Comparison of ENCODE assay signal across 1 cellular context in genomic region chr2:227772197-227772661, GRCh38.
TF ChIP-seq lines count a peak whose summit lies in the region.

No MANE protein-coding gene starts in this region.

TF ChIP-seq in HepG2, 621 proteins besides CTCF, POLR2A, EP300 and RAD21 (continues in another document):
- no peak for TF ChIP-seq KIAA2018 (CRISPR knock-in tag; IDR thresholded peaks at IDR 0.05; ENCODE audit: borderline replicate concordance)
- 0 out of 2 replicates have a peak, but pooled peaks have one; percentile 40 for TF ChIP-seq ZNF878 (CRISPR knock-in tag; IDR thresholded peaks at IDR 0.05)
- TF ChIP-seq ZMYM3 (CRISPR knock-in tag; IDR thresholded peaks at IDR 0.05): peak; percentile 61
- TF ChIP-seq SOX5 (CRISPR knock-in tag; IDR thresholded peaks at IDR 0.05; ENCODE audit: borderline replicate concordance): peak; percentile 96
- TF ChIP-seq FOXA1 (IDR thresholded peaks at IDR 0.05): no peak
- TF ChIP-seq FOXA1 (CRISPR knock-in tag; IDR thresholded peaks at IDR 0.05): peak; percentile 34; the same call in 1 of the 2 replicates
- TF ChIP-seq NR2F6 (IDR thresholded peaks at IDR 0.05): no peak
- peak; percentile 48 for TF ChIP-seq NR2F6 (CRISPR knock-in tag; IDR thresholded peaks at IDR 0.05)
- TF ChIP-seq ZNF234 (CRISPR knock-in tag; conservative IDR thresholded peaks at IDR 0.05): 0 out of 2 replicates have a peak, but pooled peaks have one; percentile 28
- TF ChIP-seq SNAPC5 (CRISPR knock-in tag; IDR thresholded peaks at IDR 0.05; ENCODE audit: borderline replicate concordance): 0 out of 2 replicates have a peak, but pooled peaks have one; percentile 48
- TF ChIP-seq ZKSCAN5 (CRISPR knock-in tag; IDR thresholded peaks at IDR 0.05): peak; percentile 94
- peak; percentile 51; the same call in 1 of the 2 replicates for TF ChIP-seq TFE3 (CRISPR knock-in tag; IDR thresholded peaks at IDR 0.05)
- TF ChIP-seq RXRB (CRISPR knock-in tag; IDR thresholded peaks at IDR 0.05; ENCODE audit: borderline replicate concordance): peak; percentile 12; the same call in 1 of the 2 replicates
- peak; percentile 51 for TF ChIP-seq ZFX (CRISPR knock-in tag; IDR thresholded peaks at IDR 0.05; ENCODE audit: low read depth)
- TF ChIP-seq CSRNP1 (CRISPR knock-in tag; IDR thresholded peaks at IDR 0.05): 0 out of 2 replicates have a peak, but pooled peaks have one; percentile 25
- TF ChIP-seq DBP (CRISPR knock-in tag; IDR thresholded peaks at IDR 0.05; ENCODE audit: not compliant biosample characterization): no peak
- peak; percentile 63 for TF ChIP-seq PAXIP1 (CRISPR knock-in tag; conservative IDR thresholded peaks at IDR 0.05)
- no peak for TF ChIP-seq FOXP1 (IDR thresholded peaks at IDR 0.05)
- peak; percentile 70; the same call in 1 of the 2 replicates for TF ChIP-seq FOXP1 (CRISPR knock-in tag; IDR thresholded peaks at IDR 0.05)
- TF ChIP-seq ZNF580 (CRISPR knock-in tag; IDR thresholded peaks at IDR 0.05; ENCODE audit: borderline replicate concordance, low read depth): no peak
- 0 out of 2 replicates have a peak, but pooled peaks have one; percentile 30 for TF ChIP-seq REPIN1 (CRISPR knock-in tag; IDR thresholded peaks at IDR 0.05; ENCODE audit: borderline replicate concordance, low read depth)
- TF ChIP-seq SP2 (CRISPR knock-in tag; IDR thresholded peaks at IDR 0.05): no peak
- no peak for TF ChIP-seq ZFP91 (CRISPR knock-in tag; IDR thresholded peaks at IDR 0.05; ENCODE audit: borderline replicate concordance)
- TF ChIP-seq HDAC2 (CRISPR knock-in tag; IDR thresholded peaks at IDR 0.05): peak; percentile 48; the same call in 1 of the 2 replicates
- no peak for TF ChIP-seq ZNF549 (CRISPR knock-in tag; IDR thresholded peaks at IDR 0.05)
- TF ChIP-seq ZBTB43 (CRISPR knock-in tag; conservative IDR thresholded peaks at IDR 0.05): peak; percentile 66
- TF ChIP-seq HNF4A (CRISPR knock-in tag; IDR thresholded peaks at IDR 0.05): peak; percentile 48
- TF ChIP-seq ZFY (CRISPR knock-in tag; IDR thresholded peaks at IDR 0.05): 0 out of 2 replicates have a peak, but pooled peaks have one; percentile 37
- peak; percentile 58 for TF ChIP-seq ARID5B (CRISPR knock-in tag; IDR thresholded peaks at IDR 0.05)
